Comparison of ENCODE assay signal across 10 cellular contexts in the genomic region with DNA sequence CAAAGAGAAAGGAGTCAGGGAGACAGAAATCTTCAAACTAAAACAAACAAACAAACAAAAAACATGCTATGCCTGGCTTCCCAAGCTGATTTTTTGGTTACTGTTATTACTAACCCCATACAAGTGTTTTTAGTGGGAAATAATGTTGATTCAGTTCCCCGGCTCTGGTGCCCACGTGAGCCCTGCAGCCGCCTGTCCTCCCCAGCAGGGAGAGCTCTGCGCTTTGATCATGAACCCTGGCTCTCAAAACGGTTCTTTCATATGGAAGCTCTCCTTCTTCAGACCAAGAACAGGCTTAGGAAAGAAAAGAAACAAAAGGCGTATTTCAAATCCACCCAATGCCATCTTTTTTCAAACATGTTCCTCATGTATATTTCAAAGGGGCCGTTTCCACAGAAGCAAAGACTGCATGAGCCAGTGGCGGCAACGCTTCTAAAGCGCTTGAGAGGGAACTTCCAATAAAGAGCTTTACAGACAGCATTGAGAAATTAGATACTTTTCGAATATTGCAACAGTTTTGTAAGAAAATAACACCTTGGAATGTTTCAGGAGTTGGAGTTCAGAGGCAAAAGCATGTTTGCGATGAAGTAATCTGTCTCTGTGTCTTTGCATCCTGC.
DNase-seq lines count a peak whose midpoint lies in the region; ATAC-seq, FAIRE-seq and TF ChIP-seq lines count a peak whose summit lies in the region.
"Had no signal": no experiment of that assay in that cellular context is flagged by ENCODE, and none has a peak within 500 bp of the region (broad histone marks: within the 10 kb centered on the region; RNA-seq: fewer than 3 reads in every experiment).

No MANE protein-coding gene starts in this region.

- no peaks in the 10 kb centered on the region for H3K9me2 ChIP-seq in PC-9 (ENCODE audit: insufficient read depth)

- CTCF ChIA-PET in PC-9 (lab: Charles Lee) = interaction anchor here (0.6 kb wide), 2 partner anchors 194 to 453 kb away, joined by 4 to 9 read pairs; no protein-coding TSS in a partner anchor

- H3K79me2 ChIP-seq in PC-9 (ENCODE audit: low read depth) = no peaks in the 10 kb centered on the region

- no peak overlapping the region for H2AFZ ChIP-seq in PC-9

- no peaks in the 10 kb centered on the region for H4K20me1 ChIP-seq in PC-9 (ENCODE audit: insufficient read depth)

- H3K9me3 ChIP-seq in PC-9 (ENCODE audit: insufficient read depth, low read depth) (no peaks in the 10 kb centered on the region), right lobe of liver (no peaks in the 10 kb centered on the region)
- H3K9me3 ChIP-seq: neutrophil, SJSA1 had no signal

- POLR2A ChIA-PET in PC-9 (lab: Charles Lee; ENCODE audit: unreplicated experiment) = interaction anchor here (0.6 kb wide), 1 partner anchor 1042 kb away, joined by 4 read pairs; no protein-coding TSS in a partner anchor

- 37% methylated on average over 12 of the region's 12 CpGs for WGBS in right lobe of liver (ENCODE audit: insufficient coverage, low coverage, low lambda C conversion rate, missing lambda C conversion rate)

- peak; percentile 78 for TF ChIP-seq CTCF in PC-9 (conservative IDR thresholded peaks at IDR 0.05)
- TF ChIP-seq CTCF in choroid plexus epithelial cell (conservative IDR thresholded peaks at IDR 0.05; ENCODE audit: low read depth, low read length) = peak; percentile 92
- peak; percentile 43 to 66 (median 64) for TF ChIP-seq CTCF in right lobe of liver (IDR thresholded peaks at IDR 0.05)

- H3K27ac ChIP-seq in PC-9 = no peak overlapping the region
- H3K27ac ChIP-seq in right lobe of liver = no peak overlapping the region
- H3K27ac ChIP-seq: neutrophil, SJSA1 had no signal

- DNase-seq in CMK (ENCODE audit: low read depth) (peak; percentile 14), GM19238 (ENCODE audit: insufficient read length, low spot score) (peak; percentile 37), Kasumi-1 (lab: John Stamatoyannopoulos, UW) (peak; percentile 67 to 76), PC-9 (peak in 1 of 2 experiments; percentile 55), choroid plexus epithelial cell (ENCODE audit: low read depth) (peak; percentile 87), right lobe of liver (peak in 2 of 3 donors; percentile 48 to 53), urothelium cell line (ENCODE audit: low spot score) (peak; percentile 74)
- no peak for DNase-seq in stimulated activated CD4-positive, alpha-beta T cell treated with anti-CD3 and anti-CD28 coated beads, Interleukin-4, amount 100 ng/mL, for 4 hours

- peaks cover 26% of the 10 kb centered on the region; the same call in 1 of the 2 replicates for H3K27me3 ChIP-seq in PC-9 (ENCODE audit: insufficient read depth, low read depth)
- no peaks in the 10 kb centered on the region for H3K27me3 ChIP-seq in right lobe of liver

- no peak for FAIRE-seq in urothelium cell line (lab: Jason Lieb, UNC)

- peak; percentile 61 to 71 (median 66) for ATAC-seq in right lobe of liver

- H3K4me1 ChIP-seq in PC-9 (replicated peaks; ENCODE audit: insufficient read depth) = no peaks in the 10 kb centered on the region
- peaks cover 0 to 8% (median 0%) of the 10 kb centered on the region in 4 donors for H3K4me1 ChIP-seq in right lobe of liver
- H3K4me1 ChIP-seq: SJSA1 had no signal

- TF ChIP-seq POLR2A in right lobe of liver (IDR thresholded peaks at IDR 0.05) = no peak

- H3K36me3 ChIP-seq in PC-9 (ENCODE audit: low read depth) (no peaks in the 10 kb centered on the region), right lobe of liver (no peaks in the 10 kb centered on the region)
- H3K36me3 ChIP-seq: neutrophil, SJSA1 had no signal

- intact Hi-C loops in PC-9 (cut with micrococcal nuclease; ENCODE audit: unreplicated experiment) = loop anchor here (10.0 kb wide), 1 partner anchor 1338 kb away; no protein-coding TSS in a partner anchor
- intact Hi-C loops in right lobe of liver (cut with DNase I) = loop anchor here in 1 of 2 donors (10.0 kb wide), 1 partner anchor 1078 kb away; no protein-coding TSS in a partner anchor

- no peak overlapping the region for H3K4me2 ChIP-seq in PC-9

- no peaks in the 10 kb centered on the region for H3F3A ChIP-seq in PC-9 (ENCODE audit: insufficient read depth, low read depth)

- no TSS peak for BruUV-seq in PC-9 (replicated peaks; lab: Mats Ljungman, UMichigan)

- H3K4me3 ChIP-seq in PC-9 (no peak overlapping the region), choroid plexus epithelial cell (ENCODE audit: low read depth, low read length) (no peak overlapping the region), right lobe of liver (no peak overlapping the region)
- H3K4me3 ChIP-seq: SJSA1 had no signal

Comparison
In these comparisons a context has a peak if more than half of its experiments do, and no peak if none do; other contexts are left out.
1. DNase-seq: peak in CMK (single experiment), GM19238 (single experiment), Kasumi-1 (2 of 2), choroid plexus epithelial cell (single experiment), right lobe of liver (2 of 3) and urothelium cell line (single experiment); none in stimulated activated CD4-positive, alpha-beta T cell treated with anti-CD3 and anti-CD28 coated beads, Interleukin-4, amount 100 ng/mL, for 4 hours (0 of 2).
2. Peak in every context shown above with its lines, with median percentiles within 50 percentile points of each other: CTCF ChIP-seq.